In genomic region chr16:72896719-72897118, GRCh38 we compare ENCODE assay signal across 37 cellular contexts.
"Had no signal": no experiment of that assay in that cellular context is flagged by ENCODE, and none has a peak within 500 bp of the region (broad histone marks: within the 10 kb centered on the region; RNA-seq: fewer than 3 reads in every experiment).

No MANE protein-coding gene starts in this region.

- H3K27me3 Mint-ChIP-seq: activated naive CD8-positive, alpha-beta T cell treated with anti-CD3 and anti-CD28 coated beads for 36 hours; brain; stimulated activated memory B cell treated with anti-CD40 and anti-IgM and Interleukin-4, amounts not matched to agents 10 μg/mL and 1 μg/mL and 100 μg/mL, for 72 hours had no signal

- H3K36me3 Mint-ChIP-seq: activated naive CD8-positive, alpha-beta T cell treated with anti-CD3 and anti-CD28 coated beads for 36 hours had no signal

- H3K27ac Mint-ChIP-seq: activated naive CD4-positive, alpha-beta T cell treated with anti-CD3 and anti-CD28 coated beads for 36 hours; activated naive CD8-positive, alpha-beta T cell treated with anti-CD3 and anti-CD28 coated beads for 36 hours; activated T-helper 1 cell treated with anti-CD3 and anti-CD28 coated beads, Interleukin-12 subunit alpha, Interleukin-12 subunit beta, Interleukin-2, Interleukin-4 antibody, amounts not matched to agents 30 ng/mL and 10 ng/mL and 1 ng/mL, durations not matched to agents 14 hours and 24 hours and 36 hours; stimulated activated memory B cell treated with anti-CD40 and anti-IgM and Interleukin-4, amounts not matched to agents 10 μg/mL and 1 μg/mL and 100 μg/mL, for 72 hours had no signal

- H3K9me3 ChIP-seq: adrenal gland, colonic mucosa, heart left ventricle, lower lobe of right lung, neutrophil, ovary, prostate gland, upper lobe of right lung had no signal

- H3K27ac ChIP-seq: cardiac muscle cell, colonic mucosa, lower lobe of right lung, neutrophil, ovary, prostate gland, upper lobe of right lung, VCaP had no signal

- DNase-seq: activated CD4-positive, alpha-beta T cell treated with anti-CD3 and anti-CD28 coated beads for 48 hours; activated CD4-positive, alpha-beta T cell treated with anti-CD3 and anti-CD28 coated beads, Interleukin-2, amount 50 U/mL, for 48 hours; activated CD8-positive, alpha-beta memory T cell treated with anti-CD3 and anti-CD28 coated beads, Interleukin-2, amount 50 U/mL, for 4 hours; activated effector memory CD4-positive, alpha-beta T cell treated with anti-CD3 and anti-CD28 coated beads, Interleukin-2, amount 50 U/mL, for 16 hours; activated naive CD4-positive, alpha-beta T cell treated with anti-CD3 and anti-CD28 coated beads for 36 hours; activated naive CD8-positive, alpha-beta T cell treated with anti-CD3 and anti-CD28 coated beads for 36 hours; activated T-cell treated with anti-CD3 and anti-CD28 coated beads, Interleukin-2, amount 50 U/mL, for 1 hour; adrenal gland; aorta; cerebellar nuclear complex; colonic mucosa; effector CD8-positive, alpha-beta T cell; erythroblast; hypothalamus; immature natural killer cell; kidney; lower lobe of right lung; mesendoderm; ovary; stimulated activated CD4-positive, alpha-beta T cell treated with anti-CD3 and anti-CD28 coated beads, Interleukin-1b, Interleukin-23, amount 100 ng/mL, for 48 hours; stimulated activated CD4-positive, alpha-beta T cell treated with anti-CD3 and anti-CD28 coated beads, Interleukin-4, amount 100 ng/mL, for 4 hours; stimulated activated CD8-positive, alpha-beta memory T cell treated with anti-CD3 and anti-CD28 coated beads, Interleukin-4, amount 100 ng/mL, for 48 hours; stimulated activated naive CD8-positive, alpha-beta T cell treated with anti-CD3 and anti-CD28 coated beads, Interleukin-15, amount 100 ng/mL, for 72 hours; substantia nigra; upper lobe of right lung had no signal

- H3K27me3 ChIP-seq: adrenal gland, cardiac muscle cell, colonic mucosa, heart left ventricle, neutrophil, ovary, upper lobe of right lung had no signal

- FAIRE-seq: kidney, TTC549 had no signal

- H3K4me3 Mint-ChIP-seq: activated naive CD4-positive, alpha-beta T cell treated with anti-CD3 and anti-CD28 coated beads for 36 hours; activated naive CD8-positive, alpha-beta T cell treated with anti-CD3 and anti-CD28 coated beads for 36 hours; activated T-helper 1 cell treated with anti-CD3 and anti-CD28 coated beads, Interleukin-12 subunit alpha, Interleukin-12 subunit beta, Interleukin-2, Interleukin-4 antibody, amounts not matched to agents 30 ng/mL and 10 ng/mL and 1 ng/mL, durations not matched to agents 14 hours and 24 hours and 36 hours; brain; immature natural killer cell; stimulated activated memory B cell treated with anti-CD40 and anti-IgM and Interleukin-4, amounts not matched to agents 10 μg/mL and 1 μg/mL and 100 μg/mL, for 72 hours; stimulated activated naive CD8-positive, alpha-beta T cell treated with anti-CD3 and anti-CD28 coated beads, Interleukin-15, amount 100 ng/mL, for 72 hours had no signal

- H3K4me1 Mint-ChIP-seq: activated naive CD8-positive, alpha-beta T cell treated with anti-CD3 and anti-CD28 coated beads for 36 hours; immature natural killer cell; stimulated activated memory B cell treated with anti-CD40 and anti-IgM and Interleukin-4, amounts not matched to agents 10 μg/mL and 1 μg/mL and 100 μg/mL, for 72 hours; stimulated activated naive CD8-positive, alpha-beta T cell treated with anti-CD3 and anti-CD28 coated beads, Interleukin-15, amount 100 ng/mL, for 72 hours had no signal

- ATAC-seq: activated CD4-positive, CD25-positive, alpha-beta regulatory T cell treated with anti-CD3 and anti-CD28 coated beads, Interleukin-2, amount 50 U/mL, for 24 hours; left lobe of liver; lower lobe of right lung; stimulated activated memory B cell treated with anti-CD40 and anti-IgM and Interleukin-4, amounts not matched to agents 10 μg/mL and 1 μg/mL and 100 μg/mL, for 72 hours; stimulated activated naive CD8-positive, alpha-beta T cell treated with anti-CD3 and anti-CD28 coated beads, Interleukin-15, amount 100 ng/mL, for 72 hours; upper lobe of right lung had no signal

- H3K4me1 ChIP-seq: colonic mucosa, prostate gland, upper lobe of right lung had no signal

- H3K9me3 Mint-ChIP-seq: activated naive CD4-positive, alpha-beta T cell treated with anti-CD3 and anti-CD28 coated beads for 36 hours; activated naive CD8-positive, alpha-beta T cell treated with anti-CD3 and anti-CD28 coated beads for 36 hours; activated T-helper 1 cell treated with anti-CD3 and anti-CD28 coated beads, Interleukin-12 subunit alpha, Interleukin-12 subunit beta, Interleukin-2, Interleukin-4 antibody, amounts not matched to agents 30 ng/mL and 10 ng/mL and 1 ng/mL, durations not matched to agents 14 hours and 24 hours and 36 hours; brain; stimulated activated memory B cell treated with anti-CD40 and anti-IgM and Interleukin-4, amounts not matched to agents 10 μg/mL and 1 μg/mL and 100 μg/mL, for 72 hours had no signal

- H3K4me3 ChIP-seq: adrenal gland, cardiac muscle cell, colonic mucosa, heart left ventricle, lower lobe of right lung, ovary, prostate gland, smooth muscle cell, upper lobe of right lung had no signal

- H3K36me3 ChIP-seq: adrenal gland, cardiac muscle cell, colonic mucosa, lower lobe of right lung, neutrophil, ovary, prostate gland, upper lobe of right lung had no signal

- H3K4me2 ChIP-seq: smooth muscle cell had no signal
